ENCODE assay signal across 9 cellular contexts in genomic region chr6:158312165-158312564, GRCh38. TPM values are rescaled to one million over a fixed set of nuclear protein-coding genes. Genes with fewer than 3 reads are reported as not detected.
DNase-seq lines count a peak whose midpoint lies in the region; ATAC-seq and TF ChIP-seq lines count a peak whose summit lies in the region.
"Had no signal": no experiment of that assay in that cellular context is flagged by ENCODE, and none has a peak within 500 bp of the region (broad histone marks: within the 10 kb centered on the region; RNA-seq: fewer than 3 reads in every experiment).

TULP4 (plus strand) TSS chr6:158312465; CDS start chr6:158314017, 1,552 bp downstream.

- TF ChIP-seq CTCF in brain (conservative IDR thresholded peaks at IDR 0.05) (no peak), subcutaneous adipose tissue (IDR thresholded peaks at IDR 0.05; ENCODE audit: low read depth) (no peak)

- no peaks in the 10 kb centered on the region for H3K27me3 Mint-ChIP-seq in brain

- H3K4me3 Mint-ChIP-seq in brain = peak within 1 kb of the TSS in 2 of 5 experiments; percentile 7 to 19

- H3K36me3 Mint-ChIP-seq in brain = peaks cover 86% of the 10 kb centered on the region

- DNase-seq in M059J (ENCODE audit: low read depth) (no peak), left lobe of liver (ENCODE audit: low spot score) (no peak), DMS 273 treated with DMSO at 0.1 percent for 48 hours (lab: John Stamatoyannopoulos, UW) (no peak), middle frontal gyrus (ENCODE audit: extremely low spot score, low spot score) (no peak), NCI-H2029 (lab: John Stamatoyannopoulos, UW) (no peak)
- DNase-seq: NCI-H226 had no signal

- peaks cover 31% of the 10 kb centered on the region for H3K4me1 Mint-ChIP-seq in brain

- H3K27ac Mint-ChIP-seq in brain = peak within 1 kb of the TSS in 4 of 5 experiments; percentile 16 to 80 (median 48)

- H3K9me3 Mint-ChIP-seq in brain = peaks cover 11 to 56% (median 29%) of the 10 kb centered on the region in 5 experiments

- ATAC-seq in left lobe of liver = no peak
- ATAC-seq in GM21360 (IDR thresholded peaks at IDR 0.05; ENCODE audit: unreplicated experiment) = no peak

RNA-seq across cellular contexts. Expression of gene TULP4, which starts in this region (rescaled TPM):
- total RNA-seq in M059J (2014; rRNA removed; shearing (Covaris generic)) = 68.8 and 82.3 TPM in 2 replicates
- 24.9 TPM for polyA plus RNA-seq in brain (ENCODE audit: insufficient read depth, low read depth, low replicate concordance)
- total RNA-seq in left lobe of liver (27.1 TPM), subcutaneous adipose tissue (100 to 1,000 TPM in 3 of 4 donors, 10 to 100 TPM in 1; 83.6 to 170 (median 123) TPM)
